20 cellular contexts compared by ENCODE assay signal in genomic region chr7:33719059-33719581, GRCh38.
A peak's percentile ranks its signal among the peaks of the same experiment; 100 is the strongest.
DNase-seq lines count a peak whose midpoint lies in the region; ATAC-seq and TF ChIP-seq lines count a peak whose summit lies in the region.
"Had no signal": no experiment of that assay in that cellular context is flagged by ENCODE, and none has a peak within 500 bp of the region (broad histone marks: within the 10 kb centered on the region; RNA-seq: fewer than 3 reads in every experiment).

No MANE protein-coding gene starts in this region.

- peaks cover 2% of the 10 kb centered on the region for H3K36me3 Mint-ChIP-seq in activated naive CD8-positive, alpha-beta T cell treated with anti-CD3 and anti-CD28 coated beads for 36 hours

- H3K4me1 Mint-ChIP-seq in activated naive CD8-positive, alpha-beta T cell treated with anti-CD3 and anti-CD28 coated beads for 36 hours, result no peaks in the 10 kb centered on the region

- no peaks in the 10 kb centered on the region for H3K27me3 Mint-ChIP-seq in activated naive CD8-positive, alpha-beta T cell treated with anti-CD3 and anti-CD28 coated beads for 36 hours
- H3K27me3 Mint-ChIP-seq: effector memory CD8-positive, alpha-beta T cell had no signal

- H3K27ac Mint-ChIP-seq in activated naive CD8-positive, alpha-beta T cell treated with anti-CD3 and anti-CD28 coated beads for 36 hours, result no peak overlapping the region
- H3K27ac Mint-ChIP-seq: effector memory CD8-positive, alpha-beta T cell; type B pancreatic cell had no signal

- TF ChIP-seq CTCF in RWPE1 (conservative IDR thresholded peaks at IDR 0.05; ENCODE audit: low read depth), result no peak

- no peak for ATAC-seq in HG03175 (IDR thresholded peaks at IDR 0.05; ENCODE audit: unreplicated experiment)
- ATAC-seq: effector memory CD8-positive, alpha-beta T cell had no signal

- 0 out of 2 replicates have a peak overlapping the region, but pooled peaks have one; percentile 7 for H3K27ac ChIP-seq in RWPE1
- H3K27ac ChIP-seq: BLaER1 treated with 17β-estradiol and CSF1 and Interleukin-3, amounts not matched to agents 10 nM and 100 nM; brain microvascular endothelial cell; neutrophil had no signal

- no peak overlapping the region for H3K4me3 Mint-ChIP-seq in activated naive CD8-positive, alpha-beta T cell treated with anti-CD3 and anti-CD28 coated beads for 36 hours
- H3K4me3 Mint-ChIP-seq: effector memory CD8-positive, alpha-beta T cell; type B pancreatic cell had no signal

- CTCF ChIA-PET in RWPE1 (lab: Yijun Ruan, JAX), result interaction anchor here (0.7 kb wide), 1 partner anchor 118 kb away, joined by 3 read pairs; no protein-coding TSS in a partner anchor

- POLR2A ChIA-PET in RWPE1 (lab: Yijun Ruan, JAX; ENCODE audit: low non-redundant PET), result no interaction called here

- intact Hi-C loops in head of caudate nucleus (cut with DNase I), result no loop called here

- H3K9me3 Mint-ChIP-seq in activated naive CD8-positive, alpha-beta T cell treated with anti-CD3 and anti-CD28 coated beads for 36 hours, result no peaks in the 10 kb centered on the region

- DNase-seq in RWPE1 (ENCODE audit: low spot score) (no peak), head of caudate nucleus (peak in 27 of 42 donors; percentile 7 to 65 (median 27)), myocyte (ENCODE audit: low read depth) (peak; percentile 77), superior temporal gyrus (ENCODE audit: extremely low spot score) (peak; percentile 25), SKM-1 treated with dmso at 0.1 percent for 144 hours (lab: John Stamatoyannopoulos, UW; ENCODE audit: unreplicated experiment) (no peak)
- DNase-seq in activated naive CD8-positive, alpha-beta T cell treated with anti-CD3 and anti-CD28 coated beads for 36 hours, result no peak
- DNase-seq in activated CD8-positive, alpha-beta memory T cell treated with anti-CD3 and anti-CD28 coated beads for 24 hours, result no peak
- DNase-seq: activated CD4-positive, alpha-beta T cell treated with anti-CD3 and anti-CD28 coated beads, Interleukin-2, amount 50 U/mL, for 4 hours; activated effector memory CD4-positive, alpha-beta T cell treated with Interleukin-2 at 50 U/mL for 16 hours; brain microvascular endothelial cell; DMS79 treated with DMSO at 0.1 percent for 48 hours; effector memory CD8-positive, alpha-beta T cell; glutamatergic neuron; kidney glomerular epithelial cell; NCI-H2107; SHP77 treated with DMSO at 0.1 percent for 48 hours had no signal

Comparison
In these comparisons a context has a peak if more than half of its experiments do, and no peak if none do; other contexts are left out.
1. DNase-seq: peak in head of caudate nucleus (27 of 42), myocyte (single experiment) and superior temporal gyrus (single experiment); none in RWPE1 (single experiment), SKM-1 treated with dmso at 0.1 percent for 144 hours (single experiment), activated naive CD8-positive, alpha-beta T cell treated with anti-CD3 and anti-CD28 coated beads for 36 hours (single experiment) and activated CD8-positive, alpha-beta memory T cell treated with anti-CD3 and anti-CD28 coated beads for 24 hours (single experiment).